ENCODE assay signal across 8 cellular contexts in genomic region chr19:16661480-16662034, GRCh38. TPM values are rescaled to one million over a fixed set of nuclear protein-coding genes. Genes with fewer than 3 reads are reported as not detected.
DNase-seq lines count a peak whose midpoint lies in the region; ATAC-seq, FAIRE-seq and TF ChIP-seq lines count a peak whose summit lies in the region.

No MANE protein-coding gene starts in this region.

- H3K36me3 ChIP-seq in BJ (ENCODE audit: control insufficient read depth, insufficient read depth, low read length) (peaks cover 11% of the 10 kb centered on the region), pancreas (peaks cover 0 to 5% (median 0%) of the 10 kb centered on the region in 3 donors)

- H3K27me3 Mint-ChIP-seq in activated T-cell treated with anti-CD3 and anti-CD28 coated beads, Interleukin-2, amount 50 U/mL, for 72 hours (ENCODE audit: low read depth) = peaks cover 6% of the 10 kb centered on the region

- H3K27ac Mint-ChIP-seq in activated T-cell treated with anti-CD3 and anti-CD28 coated beads, Interleukin-2, amount 50 U/mL, for 72 hours = no peak overlapping the region

- DNase-seq in BJ (ENCODE audit: low read depth) = no peak
- peak; percentile 4 to 18 for DNase-seq in activated T-cell treated with anti-CD3 and anti-CD28 coated beads, Interleukin-2, amount 50 U/mL, for 72 hours
- peak; percentile 78 for DNase-seq in Right ventricle myocardium superior
- DNase-seq in pancreas = peak; percentile 19 to 80 (median 45)
- DNase-seq in GF-D8 (lab: John Stamatoyannopoulos, UW) = no peak
- DNase-seq in DMS79 (lab: John Stamatoyannopoulos, UW) = no peak
- DNase-seq in NCI-H1930 (lab: John Stamatoyannopoulos, UW) = no peak

- peaks cover 6 to 12% (median 10%) of the 10 kb centered on the region in 3 donors for H3K4me1 ChIP-seq in pancreas

- POLR2A ChIA-PET in BJ (lab: Charles Lee) = no interaction called here

- peaks cover 29% of the 10 kb centered on the region for H3K4me1 Mint-ChIP-seq in activated T-cell treated with anti-CD3 and anti-CD28 coated beads, Interleukin-2, amount 50 U/mL, for 72 hours (ENCODE audit: low read depth)

- 2% methylated on average over 30 to 31 of the region's 31 CpGs for WGBS in pancreas, 2 donors

- CTCF ChIA-PET in BJ (lab: Yijun Ruan, JAX) = interaction anchor here (1.5 kb wide), 1 partner anchor 33 kb away, joined by 3 read pairs; no protein-coding TSS in a partner anchor

- TF ChIP-seq CTCF in BJ (IDR thresholded peaks at IDR 0.05; ENCODE audit: insufficient read depth, low read depth, low read length) (no peak), pancreas (IDR thresholded peaks at IDR 0.05) (no peak)

- peak overlapping the region; percentile 73 for H3K4me3 ChIP-seq in BJ (ENCODE audit: low read depth, low read length)
- H3K4me3 ChIP-seq in pancreas = peak overlapping the region; percentile 57 to 68 (median 64)

- H3K27ac ChIP-seq in pancreas = no peak overlapping the region

- peak overlapping the region; percentile 81 to 86 for H3K4me3 Mint-ChIP-seq in activated T-cell treated with anti-CD3 and anti-CD28 coated beads, Interleukin-2, amount 50 U/mL, for 72 hours

- H3K9me3 Mint-ChIP-seq in activated T-cell treated with anti-CD3 and anti-CD28 coated beads, Interleukin-2, amount 50 U/mL, for 72 hours = no peaks in the 10 kb centered on the region

- ATAC-seq in HG02885 (IDR thresholded peaks at IDR 0.05; ENCODE audit: poor library complexity, unreplicated experiment) (peak; percentile 20), Right ventricle myocardium superior (ENCODE audit: poor library complexity) (peak; percentile 14), pancreas (no peak)
- ATAC-seq in activated T-cell treated with anti-CD3 and anti-CD28 coated beads, Interleukin-2, amount 50 U/mL, for 72 hours (replicated peaks in 1 of 2) = no peak

- no peaks in the 10 kb centered on the region for H3K9me3 ChIP-seq in pancreas

- peaks cover 5 to 11% of the 10 kb centered on the region in 2 donors for H3K36me3 Mint-ChIP-seq in activated T-cell treated with anti-CD3 and anti-CD28 coated beads, Interleukin-2, amount 50 U/mL, for 72 hours (ENCODE audit: insufficient read depth in 2 of 2)

- H3K27me3 ChIP-seq in BJ (ENCODE audit: control insufficient read depth, insufficient read depth, low read length) (peaks cover 2% of the 10 kb centered on the region; the same call in 1 of the 2 replicates), pancreas (no peaks in the 10 kb centered on the region)

- FAIRE-seq in pancreas (lab: Jason Lieb, UNC) = no peak

- intact Hi-C loops in Right ventricle myocardium superior (cut with DNase I) (no loop called here), pancreas (cut with DNase I) (no loop called here)

RNA-seq across cellular contexts. Expression of gene TMEM38A, which starts 0.6 kb away (rescaled TPM):
- 1.2 and 1.6 TPM in 2 replicates for polyA plus RNA-seq in BJ (2011; rRNA removed)
- polyA minus RNA-seq in BJ (2011; rRNA and poly(A)+ RNA removed) = 1.7 and 2.7 TPM in 2 replicates
- total RNA-seq in activated T-cell treated with anti-CD3 and anti-CD28 coated beads, Interleukin-2, amount 50 U/mL, for 72 hours = 1 to 10 TPM; 1.6 to 2.6 TPM
- total RNA-seq in Right ventricle myocardium superior = 44.6 TPM
- 1 to 10 TPM; 1.2 to 3.5 (median 2.0) TPM for total RNA-seq in pancreas
- 1 to 10 TPM; 1.4 to 4.0 TPM for polyA plus RNA-seq in pancreas

RNA-seq across cellular contexts. Expression of gene SMIM7, which starts 1.6 kb away (rescaled TPM):
- 61.4 and 104 TPM in 2 replicates for polyA plus RNA-seq in BJ (2011; rRNA removed)
- 22.1 and 29.9 TPM in 2 replicates for polyA minus RNA-seq in BJ (2011; rRNA and poly(A)+ RNA removed)
- 10 to 100 TPM; 75.8 to 81.1 TPM for total RNA-seq in activated T-cell treated with anti-CD3 and anti-CD28 coated beads, Interleukin-2, amount 50 U/mL, for 72 hours
- 27.5 TPM for total RNA-seq in Right ventricle myocardium superior
- total RNA-seq in pancreas = 10 to 100 TPM; 34.1 to 56.1 (median 43.7) TPM
- polyA plus RNA-seq in pancreas = 10 to 100 TPM; 49.3 to 77.8 TPM

RNA-seq across cellular contexts. Expression of gene MED26, which starts 33.6 kb away (rescaled TPM):
- polyA plus RNA-seq in BJ (2011; rRNA removed) = 2.9 and 3.9 TPM in 2 replicates
- polyA minus RNA-seq in BJ (2011; rRNA and poly(A)+ RNA removed) = 7.8 and 9.4 TPM in 2 replicates
- 10 to 100 TPM; 18.6 to 20.2 TPM for total RNA-seq in activated T-cell treated with anti-CD3 and anti-CD28 coated beads, Interleukin-2, amount 50 U/mL, for 72 hours
- total RNA-seq in Right ventricle myocardium superior = 3.9 TPM
- total RNA-seq in pancreas = 1 to 10 TPM; 3.9 to 7.1 (median 4.4) TPM
- 1 to 10 TPM; 3.7 to 3.8 TPM for polyA plus RNA-seq in pancreas

RNA-seq across cellular contexts. Expression of gene NWD1, which starts 58.1 kb away (rescaled TPM):
- polyA plus RNA-seq in BJ (2011; rRNA removed) = not detected in 2 replicates
- not detected in 2 replicates for polyA minus RNA-seq in BJ (2011; rRNA and poly(A)+ RNA removed)
- total RNA-seq in activated T-cell treated with anti-CD3 and anti-CD28 coated beads, Interleukin-2, amount 50 U/mL, for 72 hours = not detected
- total RNA-seq in Right ventricle myocardium superior = not detected
- 1 to 10 TPM in 5 of 6 donors, under 1 TPM in 1; 0.79 to 1.8 (median 1.2) TPM for total RNA-seq in pancreas
- polyA plus RNA-seq in pancreas = 1 to 10 TPM in 1 of 2 donors, under 1 TPM in 1; 0.57 to 1.3 TPM

Comparison
In these comparisons a context has a peak if more than half of its experiments do, and no peak if none do; other contexts are left out.
1. DNase-seq: peak in activated T-cell treated with anti-CD3 and anti-CD28 coated beads, Interleukin-2, amount 50 U/mL, for 72 hours (2 of 2), Right ventricle myocardium superior (single experiment) and pancreas (6 of 6); none in BJ (single experiment), GF-D8 (single experiment), DMS79 (single experiment) and NCI-H1930 (0 of 2).
2. ATAC-seq: peak in HG02885 (single experiment) and Right ventricle myocardium superior (single experiment); none in activated T-cell treated with anti-CD3 and anti-CD28 coated beads, Interleukin-2, amount 50 U/mL, for 72 hours (0 of 2) and pancreas (0 of 4).
3. RNA of gene TMEM38A, which starts 0.6 kb away (total RNA-seq): 44.6 TPM in Right ventricle myocardium superior (single experiment); 1.6 to 2.6 TPM in activated T-cell treated with anti-CD3 and anti-CD28 coated beads, Interleukin-2, amount 50 U/mL, for 72 hours and 1.2 to 3.5 TPM in pancreas; every median in the first group is over 10 times any median in the second.